Comparison of ENCODE assay signal across 14 cellular contexts in the genomic region with DNA sequence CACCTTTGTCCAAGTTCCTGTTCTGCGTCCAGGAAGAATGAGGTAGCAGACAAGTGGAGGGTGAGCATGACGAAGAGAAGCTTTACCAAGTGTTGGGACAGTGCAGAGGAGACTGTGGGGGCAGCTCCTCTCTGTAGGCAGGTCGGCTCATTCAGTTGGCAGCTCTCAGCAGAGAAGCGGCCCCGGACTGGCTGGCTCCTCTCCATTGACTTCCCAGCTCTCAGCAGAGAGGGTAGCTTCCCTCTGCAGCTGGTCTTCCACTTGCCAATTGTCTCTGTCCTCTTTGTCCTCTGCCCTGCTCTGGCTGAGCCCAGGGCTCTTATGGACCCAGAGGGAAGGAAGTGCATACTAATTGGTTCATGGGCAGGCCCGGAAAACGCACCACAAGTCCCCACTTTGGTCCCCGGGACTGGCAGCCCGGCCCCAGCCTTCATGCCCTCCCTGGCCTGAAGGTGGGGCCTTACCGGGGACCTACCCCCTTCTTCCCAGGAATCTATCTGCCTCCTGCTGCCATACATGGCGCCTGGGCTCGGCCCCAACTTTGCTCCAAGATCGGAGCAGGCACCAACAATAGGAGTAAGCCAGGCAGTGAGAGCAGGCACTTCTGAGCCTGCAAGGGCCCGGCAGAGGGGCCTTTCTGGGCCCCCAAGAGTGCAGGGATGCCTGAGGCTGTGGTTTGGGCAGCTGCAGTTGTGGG. TPM values are rescaled to one million over a fixed set of nuclear protein-coding genes. Genes with fewer than 3 reads are reported as not detected.
DNase-seq lines count a peak whose midpoint lies in the region; ATAC-seq and TF ChIP-seq lines count a peak whose summit lies in the region.
"Had no signal": no experiment of that assay in that cellular context is flagged by ENCODE, and none has a peak within 500 bp of the region (broad histone marks: within the 10 kb centered on the region; RNA-seq: fewer than 3 reads in every experiment).

No MANE protein-coding gene starts in this region.

- H3K9me3 ChIP-seq in SJCRH30 (replicated peaks) = no peaks in the 10 kb centered on the region
- H3K9me3 ChIP-seq in heart right ventricle = no peaks in the 10 kb centered on the region
- no peaks in the 10 kb centered on the region for H3K9me3 ChIP-seq in psoas muscle
- H3K9me3 ChIP-seq in PC-3 (ENCODE audit: low read length) = no peaks in the 10 kb centered on the region
- H3K9me3 ChIP-seq: spleen had no signal

- H3F3A ChIP-seq in PC-3 (ENCODE audit: low read length, unreplicated experiment) = no peaks in the 10 kb centered on the region

- H3K36me3 ChIP-seq in H7 (replicated peaks; ENCODE audit: control insufficient read depth, insufficient read depth, low read length) (peaks cover under 1% of the 10 kb centered on the region), SJCRH30 (peaks cover 9% of the 10 kb centered on the region), heart right ventricle (peaks cover 0 to 33% (median 6%) of the 10 kb centered on the region in 9 donors), psoas muscle (ENCODE audit: insufficient read depth in 1 of 2, low read depth in 1 of 2) (peaks cover 4 to 14% of the 10 kb centered on the region in 2 donors), PC-3 (ENCODE audit: low read depth, low read length) (no peaks in the 10 kb centered on the region)

- DNase-seq in H7 (peak; percentile 59), SJCRH30 (peak; percentile 66 to 75), heart right ventricle (peak; percentile 52 to 53), psoas muscle (peak; percentile 57 to 79), T-helper 9 cell (no peak), PC-3 (no peak), NAMALWA (ENCODE audit: low spot score) (no peak)
- no peak for DNase-seq in stimulated activated naive CD4-positive, alpha-beta T cell (lab: John Stamatoyannopoulos, UW)
- DNase-seq: activated CD4-positive, alpha-beta T cell treated with anti-CD3 and anti-CD28 coated beads, Interleukin-2, amount 50 U/mL, for 48 hours; activated naive CD4-positive, alpha-beta T cell treated with Interleukin-2 at 50 U/mL for 16 hours; GF-D8; NCI-H187; spleen had no signal

- H3K4me1 ChIP-seq in SJCRH30 (peaks cover 12% of the 10 kb centered on the region; the same call in 1 of the 2 replicates), heart right ventricle (peaks cover 13 to 46% (median 42%) of the 10 kb centered on the region in 9 donors), psoas muscle (peaks cover 41% of the 10 kb centered on the region), PC-3 (ENCODE audit: insufficient read depth, low read length) (no peaks in the 10 kb centered on the region)

- H3K9ac ChIP-seq in PC-3 (ENCODE audit: low read length) = no peak overlapping the region

- H3K9me2 ChIP-seq in PC-3 (replicated peaks; ENCODE audit: low read length) = no peaks in the 10 kb centered on the region

- H3K27me3 ChIP-seq in H7 (ENCODE audit: control insufficient read depth, insufficient read depth, low read length) (no peaks in the 10 kb centered on the region), SJCRH30 (no peaks in the 10 kb centered on the region), heart right ventricle (no peaks in the 10 kb centered on the region), psoas muscle (ENCODE audit: insufficient read depth in 3 of 3, low read length in 2 of 3) (no peaks in the 10 kb centered on the region), PC-3 (ENCODE audit: low read length) (no peaks in the 10 kb centered on the region)
- H3K27me3 ChIP-seq: spleen had no signal

- H2AFZ ChIP-seq in PC-3 (ENCODE audit: low read length) = no peak overlapping the region

- H4K20me1 ChIP-seq in PC-3 (ENCODE audit: low read length) = no peaks in the 10 kb centered on the region; the same call in 1 of the 2 replicates

- peak overlapping the region; percentile 86 for H3K27ac ChIP-seq in SJCRH30
- peak overlapping the region; percentile 60 to 95 (median 80) for H3K27ac ChIP-seq in heart right ventricle
- H3K27ac ChIP-seq in psoas muscle = peak overlapping the region; percentile 88
- H3K27ac ChIP-seq in PC-3 (ENCODE audit: low read length) = no peak overlapping the region

- POLR2A ChIA-PET in PC-3 (lab: Charles Lee; ENCODE audit: unreplicated experiment) = no interaction called here

- WGBS in heart right ventricle, 2 donors = 44 to 58% methylated on average over 14 of the region's 14 CpGs
- WGBS in psoas muscle, 3 donors = 24 to 32% (median 25%) methylated on average over 14 of the region's 14 CpGs

- TF ChIP-seq CTCF in heart right ventricle (IDR thresholded peaks at IDR 0.05) (no peak), psoas muscle (IDR thresholded peaks at IDR 0.05) (no peak), PC-3 (conservative IDR thresholded peaks at IDR 0.05; ENCODE audit: low read depth, low read length) (no peak)

- BruUV-seq in PC-3 (replicated peaks; lab: Mats Ljungman, UMichigan) = no TSS peak

- ATAC-seq in heart right ventricle (peak; percentile 60 to 86 (median 80)), psoas muscle (peak; percentile 68 to 80 (median 74)), PC-3 (no peak)

- H3K4me3 ChIP-seq in H7 (ENCODE audit: insufficient read depth, low read depth, low read length) = no peak overlapping the region
- H3K4me3 ChIP-seq in SJCRH30 = peak overlapping the region; percentile 39
- peak overlapping the region in 6 of 10 donors; percentile 3 to 37 (median 28) for H3K4me3 ChIP-seq in heart right ventricle
- H3K4me3 ChIP-seq in psoas muscle = peak overlapping the region; percentile 38
- H3K4me3 ChIP-seq in PC-3 (ENCODE audit: low read length) = no peak overlapping the region
- H3K4me3 ChIP-seq: spleen had no signal

- no peak overlapping the region for H3K4me2 ChIP-seq in PC-3 (ENCODE audit: low read length)

- intact Hi-C loops in heart right ventricle (cut with DNase I) (no loop called here), psoas muscle (cut with DNase I) (no loop called here), PC-3 (cut with micrococcal nuclease) (no loop called here)

- peaks cover 42% of the 10 kb centered on the region for H3K79me2 ChIP-seq in PC-3 (ENCODE audit: low read length)

- CTCF ChIA-PET in PC-3 (lab: Charles Lee) = interaction anchor here (0.6 kb wide), 1 partner anchor 17 kb away, joined by 3 read pairs; no protein-coding TSS in a partner anchor

RNA-seq across cellular contexts. Expression of a gene that starts 10.1 kb away (rescaled TPM):
- 35.2 and 36.7 TPM in 2 replicates for total RNA-seq in H7 (2014; rRNA removed; shearing (Covaris generic))
- 42.0 and 42.9 TPM in 2 replicates for total RNA-seq in SJCRH30 (2014; rRNA removed; shearing (Covaris generic))
- total RNA-seq in heart right ventricle (10 to 100 TPM in 6 of 10 donors, 1 to 10 TPM in 4; 8.5 to 22.4 (median 11.7) TPM), psoas muscle (10 to 100 TPM in 3 of 4 donors, 1 to 10 TPM in 1; 9.1 to 18.0 (median 16.7) TPM), PC-3 (2014; rRNA removed) (52.2 and 62.1 TPM in 2 replicates)
- polyA plus RNA-seq in heart right ventricle (10 to 100 TPM in 1 of 2 donors, 1 to 10 TPM in 1; 8.7 to 11.7 TPM), psoas muscle (10 to 100 TPM; 10.8 to 65.8 (median 24.1) TPM)

RNA-seq across cellular contexts. Expression of a gene that starts 27.6 kb away (rescaled TPM):
- total RNA-seq in H7 (2014; rRNA removed; shearing (Covaris generic)) = 2.0 and 3.1 TPM in 2 replicates
- total RNA-seq in SJCRH30 (2014; rRNA removed; shearing (Covaris generic)) = 0.33 and 0.40 TPM in 2 replicates
- total RNA-seq in heart right ventricle (under 1 TPM in 9 of 10 donors, not detected in 1; 0.11 to 0.75 (median 0.40) TPM), psoas muscle (under 1 TPM in 2 of 4 donors, not detected in 2; 0.22 to 0.34 TPM), PC-3 (2014; rRNA removed) (1.2 TPM in 1 of 2 replicates, not detected in the other)
- polyA plus RNA-seq in heart right ventricle (under 1 TPM; 0.46 to 0.66 TPM), psoas muscle (under 1 TPM; 0.07 to 0.20 (median 0.08) TPM)
- total RNA-seq: HT1080 had no signal

Comparison
In these comparisons a context has a peak if more than half of its experiments do, and no peak if none do; other contexts are left out.
1. DNase-seq: peak in H7 (single experiment), SJCRH30 (2 of 2), heart right ventricle (2 of 2) and psoas muscle (2 of 2); none in T-helper 9 cell (single experiment), stimulated activated naive CD4-positive, alpha-beta T cell (0 of 6), PC-3 (single experiment) and NAMALWA (single experiment).
2. H3K4me3 ChIP-seq: peak in SJCRH30 (single experiment), heart right ventricle (6 of 10) and psoas muscle (single experiment); none in H7 (single experiment) and PC-3 (single experiment).